Comparison of ENCODE assay signal across 8 cellular contexts in the genomic region with DNA sequence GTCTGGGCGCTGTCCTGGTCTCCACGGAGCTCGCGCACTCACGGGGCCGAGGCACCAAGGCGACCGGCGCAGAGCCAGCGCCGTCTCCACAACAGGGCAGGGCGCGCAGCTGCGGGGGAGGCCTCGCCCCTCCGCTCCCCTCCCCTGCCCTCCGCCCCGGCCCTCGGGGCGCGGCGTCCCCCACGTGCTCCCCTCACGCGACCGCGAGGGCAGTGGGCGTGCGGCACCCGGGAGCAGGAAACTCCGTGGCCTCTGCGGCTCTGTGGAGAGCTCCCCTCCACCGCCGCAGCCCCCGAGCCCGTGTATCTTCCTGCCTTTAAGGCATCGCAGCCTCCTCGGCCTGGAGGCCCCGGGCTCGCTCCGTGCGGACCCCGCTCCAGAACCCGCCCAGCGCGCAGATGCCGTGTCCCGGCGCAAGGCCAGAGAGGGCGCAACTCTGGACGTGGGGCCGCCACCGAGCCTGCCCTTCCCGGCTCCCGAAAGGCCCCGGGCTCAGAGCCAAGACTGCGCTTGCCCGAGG. TPM values are rescaled to one million over a fixed set of nuclear protein-coding genes. Genes with fewer than 3 reads are reported as not detected.
DNase-seq lines count a peak whose midpoint lies in the region; ATAC-seq and TF ChIP-seq lines count a peak whose summit lies in the region.

No MANE protein-coding gene starts in this region.

- H3K4me3 ChIP-seq in cardiac muscle cell (peak overlapping the region; percentile 41), uterus (peak overlapping the region; percentile 56 to 70)

- no peak overlapping the region for H3K27ac Mint-ChIP-seq in activated naive CD8-positive, alpha-beta T cell

- peak overlapping the region; percentile 80 for H3K4me3 Mint-ChIP-seq in activated naive CD8-positive, alpha-beta T cell

- H3K9me3 ChIP-seq in cardiac muscle cell (ENCODE audit: low read depth) (no peaks in the 10 kb centered on the region), uterus (no peaks in the 10 kb centered on the region)

- DNase-seq in CMK (ENCODE audit: low read depth) (peak; percentile 70), RKO (ENCODE audit: low spot score) (peak; percentile 85), cardiac muscle cell (ENCODE audit: low read depth in 1 of 2, low spot score in 1 of 2) (peak; percentile 73 to 84), posterior cingulate gyrus (peak; percentile 56 to 96 (median 72)), uterus (peak; percentile 75 to 83)

- no peaks in the 10 kb centered on the region for H3K27me3 Mint-ChIP-seq in activated naive CD8-positive, alpha-beta T cell

- peaks cover 20% of the 10 kb centered on the region for H3K4me1 Mint-ChIP-seq in activated naive CD8-positive, alpha-beta T cell (ENCODE audit: low read depth)

- TF ChIP-seq POLR2A in uterus (IDR thresholded peaks at IDR 0.05) = peak in 1 of 2 donors; percentile 30

- no peak for TF ChIP-seq CTCF in cardiac muscle cell (IDR thresholded peaks at IDR 0.05; ENCODE audit: low read depth, low read length)
- peak in 1 of 4 experiments; percentile 1 for TF ChIP-seq CTCF in uterus (IDR thresholded peaks at IDR 0.05)

- peaks cover 12% of the 10 kb centered on the region for H3K36me3 ChIP-seq in cardiac muscle cell
- no peaks in the 10 kb centered on the region for H3K36me3 ChIP-seq in uterus

- H3K9me3 Mint-ChIP-seq in activated naive CD8-positive, alpha-beta T cell (ENCODE audit: low read depth) = no peaks in the 10 kb centered on the region

- intact Hi-C loops in posterior cingulate gyrus (cut with DNase I) (no loop called here), uterus (cut with DNase I; ENCODE audit: low total_unique reads) (no loop called here)

- H3K27me3 ChIP-seq in cardiac muscle cell (no peaks in the 10 kb centered on the region), uterus (no peaks in the 10 kb centered on the region)

- H3K4me1 ChIP-seq in cardiac muscle cell (ENCODE audit: low read depth) (peaks cover 24% of the 10 kb centered on the region), uterus (peaks cover 6 to 9% of the 10 kb centered on the region in 2 donors)

- peak overlapping the region; percentile 95 for H3K27ac ChIP-seq in cardiac muscle cell
- H3K27ac ChIP-seq in uterus = peak overlapping the region; percentile 76 to 93

- H3K36me3 Mint-ChIP-seq in activated naive CD8-positive, alpha-beta T cell = peaks cover 4% of the 10 kb centered on the region

- peak; percentile 30 for ATAC-seq in GM19324 (IDR thresholded peaks at IDR 0.05; ENCODE audit: low FRiP score, unreplicated experiment)
- ATAC-seq in HG03457 (IDR thresholded peaks at IDR 0.05; ENCODE audit: unreplicated experiment) = peak; percentile 14

RNA-seq across cellular contexts. Expression of a gene that starts 0.7 kb away (rescaled TPM):
- total RNA-seq in cardiac muscle cell (412 and 540 TPM in 2 replicates), uterus (100 to 1,000 TPM in 3 of 4 donors, 10 to 100 TPM in 1; 91.5 to 174 (median 139) TPM)
- polyA plus RNA-seq in cardiac muscle cell = 745 and 845 TPM in 2 replicates

RNA-seq across cellular contexts. Expression of a gene that starts 9.7 kb away (rescaled TPM):
- total RNA-seq in cardiac muscle cell (0.25 TPM in 1 of 2 replicates, not detected in the other), uterus (under 1 TPM in 1 of 4 donors, not detected in 3; 0.48 TPM)
- polyA plus RNA-seq in cardiac muscle cell = 0.24 TPM in 1 of 2 replicates, not detected in the other

RNA-seq across cellular contexts. Expression of a gene that starts 10.7 kb away (rescaled TPM):
- total RNA-seq in cardiac muscle cell (0.95 TPM in 1 of 2 replicates, not detected in the other), uterus (not detected)
- 3.2 and 3.3 TPM in 2 replicates for polyA plus RNA-seq in cardiac muscle cell

RNA-seq across cellular contexts. Expression of a gene that starts 13.1 kb away (rescaled TPM):
- 0.32 TPM in 1 of 2 replicates, not detected in the other for total RNA-seq in cardiac muscle cell
- polyA plus RNA-seq in cardiac muscle cell = 0.12 TPM in 1 of 2 replicates, not detected in the other
- total RNA-seq in uterus = under 1 TPM in 1 of 4 donors, not detected in 3; 0.21 TPM

RNA-seq across cellular contexts. Expression of a gene that starts 14.7 kb away (rescaled TPM):
- total RNA-seq in cardiac muscle cell (68.6 and 78.2 TPM in 2 replicates), uterus (10 to 100 TPM; 17.1 to 46.5 (median 43.2) TPM)
- polyA plus RNA-seq in cardiac muscle cell = 73.3 and 87.6 TPM in 2 replicates

Comparison
In these comparisons a context has a peak if more than half of its experiments do, and no peak if none do; other contexts are left out.
1. Peak in every context shown above with its lines: DNase-seq, ATAC-seq, H3K4me3 ChIP-seq and H3K27ac ChIP-seq.